ENCODE assay signal across 8 cellular contexts in the genomic region with DNA sequence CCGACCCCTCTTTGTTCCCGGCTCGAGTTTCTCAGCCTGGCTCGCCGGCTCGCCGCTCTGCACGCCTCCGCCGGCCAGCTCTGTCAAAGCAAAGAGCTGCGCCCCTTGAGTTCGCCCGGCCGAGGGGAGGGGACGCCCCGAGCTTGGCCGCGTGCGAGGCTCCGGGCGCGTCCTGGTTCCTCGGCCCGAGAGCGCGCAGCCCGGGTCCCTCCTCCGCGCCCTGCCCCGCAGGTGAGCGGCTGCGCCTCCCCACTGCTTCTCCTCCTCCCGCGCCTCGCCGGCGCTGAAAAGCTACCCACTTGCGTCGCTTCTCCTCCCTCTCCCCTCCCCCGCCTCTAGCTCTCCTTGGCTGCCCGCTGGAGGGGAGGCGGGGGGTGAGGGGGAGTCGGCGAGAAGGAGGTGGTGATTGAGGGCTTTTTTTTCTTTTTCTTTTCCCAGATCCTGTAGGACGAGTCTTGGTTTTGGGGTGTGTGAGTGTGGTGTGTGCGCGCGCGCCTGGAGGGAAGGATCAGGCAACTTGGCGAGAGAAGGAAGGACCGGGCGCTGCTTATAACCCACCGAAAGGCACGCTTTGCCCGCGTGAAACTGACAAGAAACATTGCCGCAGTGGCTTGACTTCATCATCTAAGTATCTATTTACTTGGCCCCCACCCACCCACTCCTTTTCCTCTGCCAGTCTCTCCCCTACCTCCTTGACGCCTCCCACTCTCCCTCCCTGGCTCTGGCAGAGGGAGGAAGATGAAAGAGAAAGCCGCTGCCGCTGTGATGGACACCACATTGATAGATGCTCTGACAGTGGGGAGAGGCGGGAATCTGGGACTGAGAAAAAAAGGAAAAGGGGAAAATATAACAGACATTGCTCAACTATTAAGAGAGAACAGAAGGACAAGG. TPM values are rescaled to one million over a fixed set of nuclear protein-coding genes. Genes with fewer than 3 reads are reported as not detected.
A peak's percentile ranks its signal among the peaks of the same experiment; 100 is the strongest.
DNase-seq lines count a peak whose midpoint lies in the region; ATAC-seq and TF ChIP-seq lines count a peak whose summit lies in the region.

A gene (minus strand): TSS at position 261 of the 891 bp plus-strand sequence. CDS start 1,165 bp downstream, outside the sequence.

- H3K4me1 ChIP-seq in spleen, result peaks cover 32 to 82% (median 59%) of the 10 kb centered on the region in 6 donors

- H3K4me3 ChIP-seq in iPS-11a (ENCODE audit: low read depth, low read length) (peak within 1 kb of the TSS; percentile 48), spleen (peak within 1 kb of the TSS; percentile 50 to 80 (median 62))

- TF ChIP-seq CTCF in spleen (IDR thresholded peaks at IDR 0.05 in 8 of 11, conservative IDR thresholded peaks at IDR 0.05 in 3 of 11), result no peak

- DNase-seq in NOMO-1 treated with DMSO at 0.1 percent for 48 hours (lab: John Stamatoyannopoulos, UW; ENCODE audit: unreplicated experiment), result peak; percentile 28
- no peak for DNase-seq in NOMO-1 treated with dmso at 0.1 percent for 144 hours (lab: John Stamatoyannopoulos, UW; ENCODE audit: unreplicated experiment)
- peak; percentile 73 for DNase-seq in activated naive CD8-positive, alpha-beta T cell treated with anti-CD3 and anti-CD28 coated beads, Interleukin-2, amount 50 U/mL, for 24 hours
- DNase-seq in spleen, result peak; percentile 83
- no peak for DNase-seq in KG1 (lab: John Stamatoyannopoulos, UW)

- intact Hi-C loops in spleen (cut with DNase I; ENCODE audit: low total_unique reads), result no loop called here

- peak within 1 kb of the TSS; percentile 95 for H3K27ac Mint-ChIP-seq in activated naive CD8-positive, alpha-beta T cell treated with anti-CD3 and anti-CD28 coated beads, Interleukin-2, amount 50 U/mL, for 24 hours

- peaks cover 0 to 100% (median 78%) of the 10 kb centered on the region in 7 donors for H3K27me3 ChIP-seq in spleen (replicated peaks in 1 of 7)

- peaks cover 42% of the 10 kb centered on the region for H3K4me1 Mint-ChIP-seq in activated naive CD8-positive, alpha-beta T cell treated with anti-CD3 and anti-CD28 coated beads, Interleukin-2, amount 50 U/mL, for 24 hours

- peaks cover 5% of the 10 kb centered on the region for H3K36me3 Mint-ChIP-seq in activated naive CD8-positive, alpha-beta T cell treated with anti-CD3 and anti-CD28 coated beads, Interleukin-2, amount 50 U/mL, for 24 hours (ENCODE audit: low read depth)

- peaks cover 13% of the 10 kb centered on the region for H3K27me3 Mint-ChIP-seq in activated naive CD8-positive, alpha-beta T cell treated with anti-CD3 and anti-CD28 coated beads, Interleukin-2, amount 50 U/mL, for 24 hours

- no peaks in the 10 kb centered on the region for H3K9me3 Mint-ChIP-seq in activated naive CD8-positive, alpha-beta T cell treated with anti-CD3 and anti-CD28 coated beads, Interleukin-2, amount 50 U/mL, for 24 hours

- no peak for TF ChIP-seq POLR2A in spleen (IDR thresholded peaks at IDR 0.05)

- H3K36me3 ChIP-seq in spleen, result no peaks in the 10 kb centered on the region

- ATAC-seq in HG03442 (IDR thresholded peaks at IDR 0.05; ENCODE audit: unreplicated experiment) (peak; percentile 31), SK-N-SH treated with all-trans-retinoic acid at 6 μM for 48 hours (peak; percentile 66)
- ATAC-seq in activated naive CD8-positive, alpha-beta T cell treated with anti-CD3 and anti-CD28 coated beads, Interleukin-2, amount 50 U/mL, for 24 hours, result peak; percentile 21

- H3K4me3 Mint-ChIP-seq in activated naive CD8-positive, alpha-beta T cell treated with anti-CD3 and anti-CD28 coated beads, Interleukin-2, amount 50 U/mL, for 24 hours, result peak within 1 kb of the TSS; percentile 96

- 0 to 3% (median 1%) methylated on average over 33 to 61 of the region's 61 CpGs for WGBS in spleen, 5 donors

- H3K27ac ChIP-seq in spleen, result peak within 1 kb of the TSS in 7 of 8 donors; percentile 33 to 78 (median 58)

- no peaks in the 10 kb centered on the region for H3K9me3 ChIP-seq in spleen

TF ChIP-seq in SK-N-SH treated with all-trans-retinoic acid at 6 μM for 48 hours, 23 proteins besides CTCF, POLR2A, EP300 and RAD21:
- TF ChIP-seq ZC3H10 (CRISPR knock-in tag; IDR thresholded peaks at IDR 0.05) (no peak), ZFP30 (CRISPR knock-in tag; IDR thresholded peaks at IDR 0.05) (no peak), SNAI2 (CRISPR knock-in tag; IDR thresholded peaks at IDR 0.05) (no peak), GLIS3 (CRISPR knock-in tag; IDR thresholded peaks at IDR 0.05) (no peak), PPARA (CRISPR knock-in tag; IDR thresholded peaks at IDR 0.05; ENCODE audit: borderline replicate concordance) (no peak), ZFP3 (CRISPR knock-in tag; IDR thresholded peaks at IDR 0.05) (no peak), CSDC2 (CRISPR knock-in tag; IDR thresholded peaks at IDR 0.05) (no peak)
- TF ChIP-seq, protein P1, sequence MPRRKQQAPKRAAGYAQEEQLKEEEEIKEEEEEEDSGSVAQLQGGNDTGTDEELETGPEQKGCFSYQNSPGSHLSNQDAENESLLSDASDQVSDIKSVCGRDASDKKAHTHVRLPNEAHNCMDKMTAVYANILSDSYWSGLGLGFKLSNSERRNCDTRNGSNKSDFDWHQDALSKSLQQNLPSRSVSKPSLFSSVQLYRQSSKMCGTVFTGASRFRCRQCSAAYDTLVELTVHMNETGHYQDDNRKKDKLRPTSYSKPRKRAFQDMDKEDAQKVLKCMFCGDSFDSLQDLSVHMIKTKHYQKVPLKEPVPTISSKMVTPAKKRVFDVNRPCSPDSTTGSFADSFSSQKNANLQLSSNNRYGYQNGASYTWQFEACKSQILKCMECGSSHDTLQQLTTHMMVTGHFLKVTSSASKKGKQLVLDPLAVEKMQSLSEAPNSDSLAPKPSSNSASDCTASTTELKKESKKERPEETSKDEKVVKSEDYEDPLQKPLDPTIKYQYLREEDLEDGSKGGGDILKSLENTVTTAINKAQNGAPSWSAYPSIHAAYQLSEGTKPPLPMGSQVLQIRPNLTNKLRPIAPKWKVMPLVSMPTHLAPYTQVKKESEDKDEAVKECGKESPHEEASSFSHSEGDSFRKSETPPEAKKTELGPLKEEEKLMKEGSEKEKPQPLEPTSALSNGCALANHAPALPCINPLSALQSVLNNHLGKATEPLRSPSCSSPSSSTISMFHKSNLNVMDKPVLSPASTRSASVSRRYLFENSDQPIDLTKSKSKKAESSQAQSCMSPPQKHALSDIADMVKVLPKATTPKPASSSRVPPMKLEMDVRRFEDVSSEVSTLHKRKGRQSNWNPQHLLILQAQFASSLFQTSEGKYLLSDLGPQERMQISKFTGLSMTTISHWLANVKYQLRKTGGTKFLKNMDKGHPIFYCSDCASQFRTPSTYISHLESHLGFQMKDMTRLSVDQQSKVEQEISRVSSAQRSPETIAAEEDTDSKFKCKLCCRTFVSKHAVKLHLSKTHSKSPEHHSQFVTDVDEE (CRISPR knock-in tag; IDR thresholded peaks at IDR 0.05), result no peak

RNA-seq across cellular contexts. Expression of the gene that starts here (rescaled TPM):
- 10 to 100 TPM; 18.6 to 55.4 (median 34.7) TPM for total RNA-seq in spleen
- 10 to 100 TPM in 1 of 3 donors, 1 to 10 TPM in 2; 7.8 to 27.9 (median 9.7) TPM for polyA plus RNA-seq in spleen

Comparison
In these comparisons a context has a peak if more than half of its experiments do, and no peak if none do; other contexts are left out.
1. DNase-seq: peak in NOMO-1 treated with DMSO at 0.1 percent for 48 hours (single experiment), activated naive CD8-positive, alpha-beta T cell treated with anti-CD3 and anti-CD28 coated beads, Interleukin-2, amount 50 U/mL, for 24 hours (single experiment) and spleen (single experiment); none in NOMO-1 treated with dmso at 0.1 percent for 144 hours (single experiment) and KG1 (single experiment).
2. Peak in every context shown above with its lines, with median percentiles within 50 percentile points of each other: ATAC-seq.